In genomic region chr16:20944861-20945390, GRCh38 we compare ENCODE assay signal across 10 cellular contexts. TPM values are rescaled to one million over a fixed set of nuclear protein-coding genes. Genes with fewer than 3 reads are reported as not detected.
DNase-seq lines count a peak whose midpoint lies in the region; ATAC-seq and TF ChIP-seq lines count a peak whose summit lies in the region.
"Had no signal": no experiment of that assay in that cellular context is flagged by ENCODE, and none has a peak within 500 bp of the region (broad histone marks: within the 10 kb centered on the region; RNA-seq: fewer than 3 reads in every experiment).

No MANE protein-coding gene starts in this region.

- peak in 1 of 2 donors; percentile 27 for TF ChIP-seq CTCF in right atrium auricular region (IDR thresholded peaks at IDR 0.05)
- TF ChIP-seq CTCF in vagina (IDR thresholded peaks at IDR 0.05), result no peak

- H3K4me1 ChIP-seq in right atrium auricular region (no peaks in the 10 kb centered on the region), vagina (no peaks in the 10 kb centered on the region)

- peak; percentile 55 for ATAC-seq in Right ventricle myocardium superior (ENCODE audit: poor library complexity)
- peak; percentile 61 for ATAC-seq in stimulated activated naive CD8-positive, alpha-beta T cell treated with anti-CD3 and anti-CD28 coated beads, Interleukin-15, Interleukin-2, amounts not matched to agents 100 U/mL and 50 U/mL, for 24 hours

- H3K36me3 ChIP-seq in right atrium auricular region (no peaks in the 10 kb centered on the region), vagina (no peaks in the 10 kb centered on the region)

- H3K27me3 ChIP-seq in right atrium auricular region (no peaks in the 10 kb centered on the region), vagina (no peaks in the 10 kb centered on the region)

- no peak for DNase-seq in Right ventricle myocardium superior
- no peak for DNase-seq in right atrium auricular region (ENCODE audit: low spot score)
- peak; percentile 52 to 64 for DNase-seq in activated CD4-positive, alpha-beta T cell treated with anti-CD3 and anti-CD28 coated beads, Interleukin-2, amount 50 U/mL, for 48 hours
- DNase-seq in fibroblast of peridontal ligament (ENCODE audit: extremely low read depth), result peak; percentile 38
- DNase-seq in stimulated activated naive CD8-positive, alpha-beta T cell treated with anti-CD3 and anti-CD28 coated beads, Interleukin-15, Interleukin-2, amounts not matched to agents 100 U/mL and 50 U/mL, for 24 hours, result peak; percentile 40
- no peak for DNase-seq in NCI-H1092 treated with DMSO at 0.1 percent for 48 hours (lab: John Stamatoyannopoulos, UW)
- no peak for DNase-seq in vagina (ENCODE audit: extremely low spot score in 2 of 2)
- DNase-seq in mucosa of gallbladder (ENCODE audit: low spot score), result no peak

- intact Hi-C loops in Right ventricle myocardium superior (cut with DNase I) (loop anchor here (10.0 kb wide), 1 partner anchor 140 kb away; no protein-coding TSS in a partner anchor), vagina (cut with DNase I) (no loop called here)

- H3K27ac ChIP-seq in right atrium auricular region (no peak overlapping the region), vagina (no peak overlapping the region)
- H3K27ac ChIP-seq: C4-2B, VCaP had no signal

- TF ChIP-seq POLR2A in vagina (IDR thresholded peaks at IDR 0.05), result no peak

- H3K9me3 ChIP-seq in right atrium auricular region (no peaks in the 10 kb centered on the region), vagina (no peaks in the 10 kb centered on the region)

- H3K4me3 ChIP-seq in right atrium auricular region (no peak overlapping the region), vagina (no peak overlapping the region)

RNA-seq across cellular contexts. Expression of gene LYRM1, which starts 44.4 kb away (rescaled TPM):
- total RNA-seq in Right ventricle myocardium superior (49.8 TPM), right atrium auricular region (10 to 100 TPM; 54.2 to 58.7 TPM), vagina (23.6 TPM), mucosa of gallbladder (28.6 TPM)

RNA-seq across cellular contexts. Expression of gene DCUN1D3, which starts 44.8 kb away (rescaled TPM):
- total RNA-seq in Right ventricle myocardium superior, result 14.6 TPM
- 10 to 100 TPM in 1 of 2 donors, 1 to 10 TPM in 1; 10.0 to 13.4 TPM for total RNA-seq in right atrium auricular region
- total RNA-seq in vagina, result 19.2 TPM
- 22.2 TPM for total RNA-seq in mucosa of gallbladder

Comparison
In these comparisons a context has a peak if more than half of its experiments do, and no peak if none do; other contexts are left out.
1. DNase-seq: peak in activated CD4-positive, alpha-beta T cell treated with anti-CD3 and anti-CD28 coated beads, Interleukin-2, amount 50 U/mL, for 48 hours (2 of 2), fibroblast of peridontal ligament (single experiment) and stimulated activated naive CD8-positive, alpha-beta T cell treated with anti-CD3 and anti-CD28 coated beads, Interleukin-15, Interleukin-2, amounts not matched to agents 100 U/mL and 50 U/mL, for 24 hours (single experiment); none in Right ventricle myocardium superior (single experiment), right atrium auricular region (single experiment), NCI-H1092 treated with DMSO at 0.1 percent for 48 hours (single experiment), vagina (0 of 2) and mucosa of gallbladder (single experiment).